Comparison of ENCODE assay signal across 14 cellular contexts in genomic region chr17:18161226-18162094, GRCh38. TPM values are rescaled to one million over a fixed set of nuclear protein-coding genes. Genes with fewer than 3 reads are reported as not detected.
DNase-seq lines count a peak whose midpoint lies in the region; ATAC-seq and FAIRE-seq lines count a peak whose summit lies in the region.
"Had no signal": no experiment of that assay in that cellular context is flagged by ENCODE, and none has a peak within 500 bp of the region (broad histone marks: within the 10 kb centered on the region; RNA-seq: fewer than 3 reads in every experiment).

No MANE protein-coding gene starts in this region.

- no peak overlapping the region for H3K4me3 Mint-ChIP-seq in immature natural killer cell
- H3K4me3 Mint-ChIP-seq: CD8-positive, alpha-beta T cell had no signal

- peak overlapping the region in 2 of 6 donors; percentile 25 to 55 for H3K27ac Mint-ChIP-seq in immature natural killer cell
- H3K27ac Mint-ChIP-seq: CD8-positive, alpha-beta T cell had no signal

- H4K91ac ChIP-seq in neuronal stem cell (ENCODE audit: low read depth, low read length, poor library complexity), result no peak overlapping the region

- peak overlapping the region; percentile 60 for H2AK5ac ChIP-seq in neuronal stem cell (ENCODE audit: low read depth, low read length)

- no peak for FAIRE-seq in frontal cortex (lab: Jason Lieb, UNC)

- H3K14ac ChIP-seq in neuronal stem cell (ENCODE audit: low read length), result no peak overlapping the region

- peak overlapping the region; percentile 31 for H2BK12ac ChIP-seq in neuronal stem cell (ENCODE audit: low read length)

- no peaks in the 10 kb centered on the region for H3K9me3 ChIP-seq in neuronal stem cell (replicated peaks in 1 of 2; ENCODE audit: control insufficient read depth in 2 of 2, insufficient read depth in 1 of 2, low read depth in 1 of 2, low read length in 2 of 2)

- WGBS in neuronal stem cell (ENCODE audit: extremely low coverage in 2 of 2, insufficient read length in 2 of 2, insufficient replicate concordance in 1 of 2), 2 donors, result no CpG with 5 or more reads among the region's 12 CpGs

- H4K8ac ChIP-seq in neuronal stem cell (ENCODE audit: low read depth, low read length), result no peak overlapping the region

- H2BK15ac ChIP-seq in neuronal stem cell (ENCODE audit: low read length), result no peak overlapping the region

- no peak overlapping the region for H3K9ac ChIP-seq in neuronal stem cell (ENCODE audit: low read depth, low read length, poor library complexity)

- H3K23ac ChIP-seq in neuronal stem cell (ENCODE audit: low read depth, low read length, poor library complexity), result peak overlapping the region; percentile 46

- H3K27me3 Mint-ChIP-seq in immature natural killer cell (ENCODE audit: low read depth in 3 of 3), result peaks cover 0 to 2% (median under 1%) of the 10 kb centered on the region in 3 donors

- DNase-seq in neuronal stem cell (ENCODE audit: low spot score) (no peak), frontal cortex (ENCODE audit: low spot score in 2 of 2) (no peak), immature natural killer cell (no peak), medulla oblongata (ENCODE audit: extremely low spot score) (no peak)
- DNase-seq: activated CD8-positive, alpha-beta memory T cell treated with anti-CD3 and anti-CD28 coated beads, Interleukin-2, amount 50 U/mL, for 48 hours; amniotic stem cell; CD8-positive, alpha-beta T cell; dorsolateral prefrontal cortex; KBM-7; NCI-H1436 treated with DMSO at 0.1 percent for 48 hours; NCI-H82 had no signal

- no peaks in the 10 kb centered on the region for H3K9me3 Mint-ChIP-seq in immature natural killer cell
- H3K9me3 Mint-ChIP-seq: CD8-positive, alpha-beta T cell had no signal

- H3K79me1 ChIP-seq in neuronal stem cell (ENCODE audit: low read depth, low read length), result no peaks in the 10 kb centered on the region

- no peak overlapping the region for H2BK5ac ChIP-seq in neuronal stem cell (ENCODE audit: low read length)

- H3K27me3 ChIP-seq in neuronal stem cell (ENCODE audit: control insufficient read depth in 3 of 3, insufficient read depth in 3 of 3, low read depth in 1 of 3, low read length in 3 of 3), result peaks cover 0 to 6% (median 2%) of the 10 kb centered on the region in 3 experiments
- H3K27me3 ChIP-seq: dorsolateral prefrontal cortex had no signal

- no peak overlapping the region for H3K4me2 ChIP-seq in neuronal stem cell (ENCODE audit: insufficient read depth, low read length, poor library complexity, severe bottlenecking)

- no peak overlapping the region for H3K4ac ChIP-seq in neuronal stem cell (ENCODE audit: low read length)

- ATAC-seq in GM18517 (IDR thresholded peaks at IDR 0.05; ENCODE audit: unreplicated experiment), result peak; percentile 57
- ATAC-seq in GM21786 (IDR thresholded peaks at IDR 0.05; ENCODE audit: unreplicated experiment), result peak; percentile 44
- peak; percentile 52 for ATAC-seq in HG03521 (IDR thresholded peaks at IDR 0.05; ENCODE audit: unreplicated experiment)
- ATAC-seq: CD8-positive, alpha-beta T cell had no signal

- peak overlapping the region in 1 of 2 donors; percentile 6 for H3K4me3 ChIP-seq in neuronal stem cell (ENCODE audit: low read length in 2 of 2)
- H3K4me3 ChIP-seq: dorsolateral prefrontal cortex had no signal

- H3K27ac ChIP-seq in neuronal stem cell (replicated peaks; ENCODE audit: low read length), result no peak overlapping the region
- H3K27ac ChIP-seq: dorsolateral prefrontal cortex had no signal

- peak overlapping the region; percentile 49 for H2BK120ac ChIP-seq in neuronal stem cell (ENCODE audit: low read depth, low read length)

- H3K4me1 ChIP-seq in neuronal stem cell (ENCODE audit: control insufficient read depth in 2 of 2, insufficient read depth in 1 of 2, low read depth in 1 of 2, low read length in 2 of 2), result peaks cover 12 to 13% of the 10 kb centered on the region in 2 donors

- H3K36me3 Mint-ChIP-seq in immature natural killer cell, result no peaks in the 10 kb centered on the region
- H3K36me3 Mint-ChIP-seq: CD8-positive, alpha-beta T cell had no signal

- no peaks in the 10 kb centered on the region for H3K36me3 ChIP-seq in neuronal stem cell (replicated peaks in 1 of 2; ENCODE audit: control insufficient read depth in 2 of 2, insufficient read depth in 2 of 2, low read length in 2 of 2)

- H2AFZ ChIP-seq in neuronal stem cell (ENCODE audit: low read length), result peak overlapping the region; percentile 59

- H3K18ac ChIP-seq in neuronal stem cell (ENCODE audit: low read length), result peak overlapping the region; percentile 87

- peaks cover 7 to 8% of the 10 kb centered on the region in 2 donors for H3K4me1 Mint-ChIP-seq in immature natural killer cell

RNA-seq across cellular contexts. Expression of gene ALKBH5, which starts 22.2 kb away (rescaled TPM):
- polyA plus RNA-seq in neuronal stem cell (2013, experiment 1 of 2), result 74.3 TPM
- 79.4 TPM for polyA plus RNA-seq in neuronal stem cell (2013, experiment 2 of 2)
- 82.7 TPM for total RNA-seq in frontal cortex
- polyA plus RNA-seq in immature natural killer cell, result 100 to 1,000 TPM in 2 of 3 donors, 10 to 100 TPM in 1; 86.4 to 130 (median 102) TPM

RNA-seq across cellular contexts. Expression of gene MYO15A, which starts 52.9 kb away (rescaled TPM):
- 1.3 TPM for polyA plus RNA-seq in neuronal stem cell (2013, experiment 1 of 2)
- polyA plus RNA-seq in neuronal stem cell (2013, experiment 2 of 2), result 1.4 TPM
- 2.4 TPM for total RNA-seq in frontal cortex
- under 1 TPM in 2 of 3 donors, not detected in 1; 0.13 to 0.29 TPM for polyA plus RNA-seq in immature natural killer cell
